8 cellular contexts compared by ENCODE assay signal in genomic region chr5:34915856-34916192, GRCh38. TPM values are rescaled to one million over a fixed set of nuclear protein-coding genes. Genes with fewer than 3 reads are reported as not detected.
DNase-seq lines count a peak whose midpoint lies in the region; ATAC-seq and TF ChIP-seq lines count a peak whose summit lies in the region.

No MANE protein-coding gene starts in this region.

- H3K9me3 ChIP-seq in BE2C (no peaks in the 10 kb centered on the region), ectodermal cell (ENCODE audit: control insufficient read depth, low read length) (no peaks in the 10 kb centered on the region), parathyroid adenoma (ENCODE audit: control insufficient read depth, low read length) (no peaks in the 10 kb centered on the region)

- no peak overlapping the region for H3K27ac Mint-ChIP-seq in activated T-helper 2 cell treated with anti-CD3 and anti-CD28 coated beads, Interferon-gamma antibody, Interleukin-2, Interleukin-4, amounts not matched to agents 10 μg/mL and 5 μg/mL and 100 μg/mL, durations not matched to agents 14 hours and 24 hours and 36 hours

- peak overlapping the region; percentile 89 for H3K27ac ChIP-seq in ectodermal cell (ENCODE audit: insufficient read depth, low read depth, low read length, poor library complexity, severe bottlenecking)
- H3K27ac ChIP-seq in parathyroid adenoma, result peak overlapping the region; percentile 80

- TF ChIP-seq CTCF in BE2C (IDR thresholded peaks at IDR 0.05; ENCODE audit: low read depth, low read length) (no peak), parathyroid adenoma (IDR thresholded peaks at IDR 0.05) (no peak)

- H3K36me3 ChIP-seq in BE2C (peaks cover 34% of the 10 kb centered on the region), ectodermal cell (ENCODE audit: control insufficient read depth, insufficient read depth, low read length) (peaks cover 19% of the 10 kb centered on the region), parathyroid adenoma (ENCODE audit: control insufficient read depth, insufficient read depth, low read length) (no peaks in the 10 kb centered on the region)

- peak; percentile 4 for ATAC-seq in GM19372 (IDR thresholded peaks at IDR 0.05; ENCODE audit: low read depth, unreplicated experiment)
- ATAC-seq in HG03521 (IDR thresholded peaks at IDR 0.05; ENCODE audit: unreplicated experiment), result peak; percentile 10

- H3K4me2 ChIP-seq in parathyroid adenoma (ENCODE audit: low read length), result peak overlapping the region; percentile 91

- H3K9me3 Mint-ChIP-seq in activated T-helper 2 cell treated with anti-CD3 and anti-CD28 coated beads, Interferon-gamma antibody, Interleukin-2, Interleukin-4, amounts not matched to agents 10 μg/mL and 5 μg/mL and 100 μg/mL, durations not matched to agents 14 hours and 24 hours and 36 hours, result no peaks in the 10 kb centered on the region

- 0 to 1% methylated on average over 20 of the region's 20 CpGs for WGBS in ectodermal cell, 2 experiments

- intact Hi-C loops in activated T-helper 2 cell treated with anti-CD3 and anti-CD28 coated beads, Interferon-gamma antibody, Interleukin-2, Interleukin-4, amounts not matched to agents 10 μg/mL and 5 μg/mL and 100 μg/mL, durations not matched to agents 14 hours and 24 hours and 36 hours (cut with micrococcal nuclease), result loop anchor here (1.0 to 10.0 kb wide), 4 partner anchors 8 to 1471 kb away; partner anchors contain the start of genes DNAJC21, TARS1 and TTC23L

- H3K4me3 ChIP-seq in BE2C (ENCODE audit: low read depth, low read length), result peak overlapping the region; percentile 86
- peak overlapping the region; percentile 98 for H3K4me3 ChIP-seq in ectodermal cell (ENCODE audit: insufficient read depth, low read depth, low read length)
- H3K4me3 ChIP-seq in parathyroid adenoma (ENCODE audit: low read depth, low read length), result peak overlapping the region; percentile 94

- H2AFZ ChIP-seq in parathyroid adenoma, result peak overlapping the region; percentile 89

- no peak for DNase-seq in BE2C
- no peak for DNase-seq in activated T-helper 2 cell treated with anti-CD3 and anti-CD28 coated beads, Interferon-gamma antibody, Interleukin-2, Interleukin-4, amounts not matched to agents 10 μg/mL and 5 μg/mL and 100 μg/mL, durations not matched to agents 14 hours and 24 hours and 36 hours (ENCODE audit: low spot score)
- DNase-seq in cerebellar nuclear complex (lab: John Stamatoyannopoulos, UW), result no peak
- no peak for DNase-seq in mesenteric fat pad (ENCODE audit: low spot score)

- H3K9ac ChIP-seq in parathyroid adenoma, result peak overlapping the region; percentile 49

- peaks cover 16% of the 10 kb centered on the region for H3K79me2 ChIP-seq in parathyroid adenoma

- no peak overlapping the region for H3K4me3 Mint-ChIP-seq in activated T-helper 2 cell treated with anti-CD3 and anti-CD28 coated beads, Interferon-gamma antibody, Interleukin-2, Interleukin-4, amounts not matched to agents 10 μg/mL and 5 μg/mL and 100 μg/mL, durations not matched to agents 14 hours and 24 hours and 36 hours (ENCODE audit: low read depth)

- no peaks in the 10 kb centered on the region for H3K27me3 ChIP-seq in BE2C
- H3K27me3 ChIP-seq in ectodermal cell (ENCODE audit: control insufficient read depth, insufficient read depth, low read length, poor library complexity, severe bottlenecking), result no peaks in the 10 kb centered on the region
- H3K27me3 ChIP-seq in parathyroid adenoma (ENCODE audit: control insufficient read depth, insufficient read depth, low read length), result no peaks in the 10 kb centered on the region

- H3K27me3 Mint-ChIP-seq in activated T-helper 2 cell treated with anti-CD3 and anti-CD28 coated beads, Interferon-gamma antibody, Interleukin-2, Interleukin-4, amounts not matched to agents 10 μg/mL and 5 μg/mL and 100 μg/mL, durations not matched to agents 14 hours and 24 hours and 36 hours (ENCODE audit: low read depth), result no peaks in the 10 kb centered on the region

- no peaks in the 10 kb centered on the region for H3K4me1 ChIP-seq in BE2C
- H3K4me1 ChIP-seq in ectodermal cell (ENCODE audit: control insufficient read depth, insufficient read depth, low read length), result peaks cover 6% of the 10 kb centered on the region
- H3K4me1 ChIP-seq in parathyroid adenoma, result peaks cover 8% of the 10 kb centered on the region

- peaks cover 20% of the 10 kb centered on the region for H3K4me1 Mint-ChIP-seq in activated T-helper 2 cell treated with anti-CD3 and anti-CD28 coated beads, Interferon-gamma antibody, Interleukin-2, Interleukin-4, amounts not matched to agents 10 μg/mL and 5 μg/mL and 100 μg/mL, durations not matched to agents 14 hours and 24 hours and 36 hours (ENCODE audit: low read depth)

- H3K36me3 Mint-ChIP-seq in activated T-helper 2 cell treated with anti-CD3 and anti-CD28 coated beads, Interferon-gamma antibody, Interleukin-2, Interleukin-4, amounts not matched to agents 10 μg/mL and 5 μg/mL and 100 μg/mL, durations not matched to agents 14 hours and 24 hours and 36 hours (ENCODE audit: low read depth), result peaks cover 59% of the 10 kb centered on the region

RNA-seq across cellular contexts. Expression of gene BRIX1, which starts 0.3 kb away (rescaled TPM):
- polyA plus RNA-seq in BE2C (2012; ENCODE audit: insufficient read depth, insufficient read length, low read depth), result 113 TPM
- polyA plus RNA-seq in ectodermal cell (2013, experiment 1 of 4), result 46.2 TPM
- 45.8 TPM for polyA plus RNA-seq in ectodermal cell (2013, experiment 2 of 4)
- polyA plus RNA-seq in ectodermal cell (2013, experiment 3 of 4), result 42.7 TPM
- polyA plus RNA-seq in ectodermal cell (2013, experiment 4 of 4), result 49.4 TPM
- 86.2 and 91.8 TPM in 2 replicates for total RNA-seq in activated T-helper 2 cell treated with anti-CD3 and anti-CD28 coated beads, Interferon-gamma antibody, Interleukin-2, Interleukin-4, amounts not matched to agents 10 μg/mL and 5 μg/mL and 100 μg/mL, durations not matched to agents 14 hours and 24 hours and 36 hours
- total RNA-seq in mesenteric fat pad, result 25.4 TPM

RNA-seq across cellular contexts. Expression of gene RAD1, which starts 0.5 kb away (rescaled TPM):
- polyA plus RNA-seq in BE2C (2012; ENCODE audit: insufficient read depth, insufficient read length, low read depth), result 17.7 TPM
- 36.6 TPM for polyA plus RNA-seq in ectodermal cell (2013, experiment 1 of 4)
- polyA plus RNA-seq in ectodermal cell (2013, experiment 2 of 4), result 39.4 TPM
- polyA plus RNA-seq in ectodermal cell (2013, experiment 3 of 4), result 34.5 TPM
- 32.5 TPM for polyA plus RNA-seq in ectodermal cell (2013, experiment 4 of 4)
- 37.6 and 42.3 TPM in 2 replicates for total RNA-seq in activated T-helper 2 cell treated with anti-CD3 and anti-CD28 coated beads, Interferon-gamma antibody, Interleukin-2, Interleukin-4, amounts not matched to agents 10 μg/mL and 5 μg/mL and 100 μg/mL, durations not matched to agents 14 hours and 24 hours and 36 hours
- total RNA-seq in mesenteric fat pad, result 16.1 TPM

RNA-seq across cellular contexts. Expression of gene DNAJC21, which starts 13.5 kb away (rescaled TPM):
- 26.4 TPM for polyA plus RNA-seq in BE2C (2012; ENCODE audit: insufficient read depth, insufficient read length, low read depth)
- polyA plus RNA-seq in ectodermal cell (2013, experiment 1 of 4), result 47.5 TPM
- 40.3 TPM for polyA plus RNA-seq in ectodermal cell (2013, experiment 2 of 4)
- 44.1 TPM for polyA plus RNA-seq in ectodermal cell (2013, experiment 3 of 4)
- 50.6 TPM for polyA plus RNA-seq in ectodermal cell (2013, experiment 4 of 4)
- total RNA-seq in activated T-helper 2 cell treated with anti-CD3 and anti-CD28 coated beads, Interferon-gamma antibody, Interleukin-2, Interleukin-4, amounts not matched to agents 10 μg/mL and 5 μg/mL and 100 μg/mL, durations not matched to agents 14 hours and 24 hours and 36 hours, result 62.7 and 65.2 TPM in 2 replicates
- 34.9 TPM for total RNA-seq in mesenteric fat pad
